1 cellular context compared by ENCODE assay signal in genomic region chr20:51562334-51563140, GRCh38.
A peak's percentile ranks its signal among the peaks of the same experiment; 100 is the strongest.
TF ChIP-seq lines count a peak whose summit lies in the region.

No MANE protein-coding gene starts in this region.

TF ChIP-seq in HepG2, 621 proteins besides CTCF, POLR2A, EP300 and RAD21 (continued from another document and continues in another):
- TF ChIP-seq HNF1A (IDR thresholded peaks at IDR 0.05; ENCODE audit: low read depth): no peak
- TF ChIP-seq HNF1A (CRISPR knock-in tag; IDR thresholded peaks at IDR 0.05; ENCODE audit: borderline replicate concordance): peak; percentile 61; the same call in 1 of the 2 replicates
- 0 out of 2 replicates have a peak, but pooled peaks have one; percentile 67 for TF ChIP-seq ZNF138 (CRISPR knock-in tag; IDR thresholded peaks at IDR 0.05; ENCODE audit: low read depth)
- TF ChIP-seq ZSCAN5A (CRISPR knock-in tag; IDR thresholded peaks at IDR 0.05; ENCODE audit: borderline replicate concordance): no peak
- TF ChIP-seq HES4 (CRISPR knock-in tag; IDR thresholded peaks at IDR 0.05; ENCODE audit: borderline replicate concordance): peak; percentile 68; the same call in 1 of the 2 replicates
- 0 out of 2 replicates have a peak, but pooled peaks have one; percentile 26 for TF ChIP-seq ZSCAN31 (CRISPR knock-in tag; IDR thresholded peaks at IDR 0.05; ENCODE audit: low read depth)
- TF ChIP-seq ZNF776 (CRISPR knock-in tag; IDR thresholded peaks at IDR 0.05): no peak; the same call in 1 of the 2 replicates
- TF ChIP-seq TP53 (CRISPR knock-in tag; conservative IDR thresholded peaks at IDR 0.05): no peak
- TF ChIP-seq ZXDC (CRISPR knock-in tag; IDR thresholded peaks at IDR 0.05): no peak
- TF ChIP-seq ZNF274 (CRISPR knock-in tag; IDR thresholded peaks at IDR 0.05): peak; percentile 54; the same call in 1 of the 2 replicates
- TF ChIP-seq LCORL (IDR thresholded peaks at IDR 0.05): no peak
- TF ChIP-seq LCORL (CRISPR knock-in tag; IDR thresholded peaks at IDR 0.05): 0 out of 2 replicates have a peak, but pooled peaks have one; percentile 25
- TF ChIP-seq ZNF414 (CRISPR knock-in tag; IDR thresholded peaks at IDR 0.05): no peak
- TF ChIP-seq SRSF1 (optimal IDR thresholded peaks at IDR 0.05; ENCODE audit: low read depth, low read length): no peak
- TF ChIP-seq UBTF (CRISPR knock-in tag; IDR thresholded peaks at IDR 0.05): peak; percentile 93
- no peak for TF ChIP-seq HNF4G (IDR thresholded peaks at IDR 0.05; ENCODE audit: borderline replicate concordance, low read depth, low read length)
- TF ChIP-seq HNF4G (CRISPR knock-in tag; IDR thresholded peaks at IDR 0.05; ENCODE audit: borderline replicate concordance, low read depth): 0 out of 2 replicates have a peak, but pooled peaks have one; percentile 31
- TF ChIP-seq ETV6 (CRISPR knock-in tag; conservative IDR thresholded peaks at IDR 0.05): no peak
- TF ChIP-seq ZNF691 (CRISPR knock-in tag; IDR thresholded peaks at IDR 0.05; ENCODE audit: borderline replicate concordance, low read depth): peak; percentile 80
- no peak for TF ChIP-seq PAXIP1 (CRISPR knock-in tag; conservative IDR thresholded peaks at IDR 0.05)
- 0 out of 2 replicates have a peak, but pooled peaks have one; percentile 61 for TF ChIP-seq ZMAT3 (CRISPR knock-in tag; conservative IDR thresholded peaks at IDR 0.05)
- no peak for TF ChIP-seq PBX3 (CRISPR knock-in tag; IDR thresholded peaks at IDR 0.05; ENCODE audit: borderline replicate concordance)
- TF ChIP-seq ADNP (CRISPR knock-in tag; IDR thresholded peaks at IDR 0.05): no peak
- no peak; the same call in 1 of the 2 replicates for TF ChIP-seq ZNF569 (CRISPR knock-in tag; IDR thresholded peaks at IDR 0.05; ENCODE audit: borderline replicate concordance)
- TF ChIP-seq ZNF607 (CRISPR knock-in tag; IDR thresholded peaks at IDR 0.05; ENCODE audit: borderline replicate concordance): no peak
- peak; percentile 55; the same call in 1 of the 2 replicates for TF ChIP-seq ZNF768 (CRISPR knock-in tag; IDR thresholded peaks at IDR 0.05)
- 0 out of 2 replicates have a peak, but pooled peaks have one; percentile 64 for TF ChIP-seq IRF9 (CRISPR knock-in tag; IDR thresholded peaks at IDR 0.05; ENCODE audit: borderline replicate concordance)
- TF ChIP-seq ZBTB38 (CRISPR knock-in tag; IDR thresholded peaks at IDR 0.05): peak; percentile 59; the same call in 1 of the 2 replicates
- TF ChIP-seq ZFY (CRISPR knock-in tag; IDR thresholded peaks at IDR 0.05): 0 out of 2 replicates have a peak, but pooled peaks have one; percentile 30
- peak; percentile 25; the same call in 1 of the 2 replicates for TF ChIP-seq ZNF563 (CRISPR knock-in tag; IDR thresholded peaks at IDR 0.05)
- no peak for TF ChIP-seq FOXP1 (IDR thresholded peaks at IDR 0.05)
- no peak for TF ChIP-seq FOXP1 (CRISPR knock-in tag; IDR thresholded peaks at IDR 0.05)
- peak; percentile 40; the same call in 1 of the 2 replicates for TF ChIP-seq NFKB2 (CRISPR knock-in tag; IDR thresholded peaks at IDR 0.05; ENCODE audit: borderline replicate concordance)
- no peak for TF ChIP-seq MTF1 (CRISPR knock-in tag; IDR thresholded peaks at IDR 0.05)
- TF ChIP-seq SIX4 (CRISPR knock-in tag; IDR thresholded peaks at IDR 0.05): no peak
- TF ChIP-seq NFIC (IDR thresholded peaks at IDR 0.05; ENCODE audit: low read length): no peak
- TF ChIP-seq DR1 (CRISPR knock-in tag; IDR thresholded peaks at IDR 0.05): no peak
- no peak for TF ChIP-seq ZNF18 (CRISPR knock-in tag; IDR thresholded peaks at IDR 0.05; ENCODE audit: insufficient replicate concordance)
- no peak for TF ChIP-seq ZFP36L1 (CRISPR knock-in tag; IDR thresholded peaks at IDR 0.05)
- peak; percentile 78; the same call in 1 of the 2 replicates for TF ChIP-seq AKAP8 (CRISPR knock-in tag; IDR thresholded peaks at IDR 0.05)
- peak; percentile 90 for TF ChIP-seq RBM39 (IDR thresholded peaks at IDR 0.05; ENCODE audit: low read depth, low read length, poor library complexity, severe bottlenecking)
- TF ChIP-seq ZNF317 (CRISPR knock-in tag; IDR thresholded peaks at IDR 0.05): no peak
- peak; percentile 22; the same call in 1 of the 2 replicates for TF ChIP-seq ZMYM4 (CRISPR knock-in tag; IDR thresholded peaks at IDR 0.05)
